1 cellular context compared by ENCODE assay signal in genomic region chr3:179872842-179873241, GRCh38.
TF ChIP-seq lines count a peak whose summit lies in the region.

No MANE protein-coding gene starts in this region.

TF ChIP-seq in WTC11, 78 proteins besides CTCF, POLR2A, EP300 and RAD21 (continued from another document):
- TF ChIP-seq, protein P1, sequence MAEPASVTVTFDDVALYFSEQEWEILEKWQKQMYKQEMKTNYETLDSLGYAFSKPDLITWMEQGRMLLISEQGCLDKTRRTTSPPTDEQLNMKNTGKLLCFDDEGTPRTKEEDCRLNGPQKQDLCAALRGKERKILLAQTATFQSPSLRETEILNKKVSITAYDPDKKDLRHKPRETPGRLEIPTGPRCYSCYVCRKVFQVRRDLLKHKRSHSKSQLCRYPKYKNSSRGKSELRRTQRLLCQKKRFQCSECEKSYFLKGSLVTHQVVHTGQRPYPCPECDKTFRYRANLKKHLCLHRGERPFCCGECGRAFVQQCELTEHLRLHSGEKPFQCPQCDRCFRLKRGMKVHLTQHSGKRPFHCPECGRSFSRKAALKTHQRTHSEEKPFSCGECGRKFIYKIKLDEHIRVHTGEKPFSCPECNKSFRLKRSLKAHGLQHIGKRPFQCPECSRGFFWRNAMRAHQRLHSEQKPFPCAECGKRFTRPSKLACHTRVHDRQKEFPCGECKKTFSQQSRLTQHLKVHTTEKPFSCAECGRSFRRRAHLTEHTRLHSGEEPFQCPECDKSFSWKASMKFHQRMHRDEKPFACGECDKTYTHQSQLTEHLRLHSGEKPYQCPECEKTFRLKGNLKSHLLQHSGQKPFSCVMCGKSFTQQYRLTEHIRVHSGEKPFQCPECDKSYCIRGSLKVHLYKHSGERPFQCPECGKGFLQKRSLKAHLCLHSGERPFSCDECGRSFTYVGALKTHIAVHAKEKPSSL (CRISPR knock-in tag; conservative IDR thresholded peaks at IDR 0.05) = no peak
- TF ChIP-seq ETV6 (CRISPR knock-in tag; IDR thresholded peaks at IDR 0.05) (no peak), ZNF423 (CRISPR knock-in tag; IDR thresholded peaks at IDR 0.05) (no peak), HMGA2 (CRISPR knock-in tag; IDR thresholded peaks at IDR 0.05) (no peak), EMX1 (CRISPR knock-in tag; IDR thresholded peaks at IDR 0.05) (no peak), JAZF1 (CRISPR knock-in tag; IDR thresholded peaks at IDR 0.05) (no peak), RELA (CRISPR knock-in tag; IDR thresholded peaks at IDR 0.05; ENCODE audit: borderline replicate concordance) (no peak), MLX (CRISPR knock-in tag; IDR thresholded peaks at IDR 0.05) (no peak)
